15 cellular contexts compared by ENCODE assay signal in genomic region chr11:17314232-17314547, GRCh38. TPM values are rescaled to one million over a fixed set of nuclear protein-coding genes. Genes with fewer than 3 reads are reported as not detected.
A peak's percentile ranks its signal among the peaks of the same experiment; 100 is the strongest.
DNase-seq lines count a peak whose midpoint lies in the region; ATAC-seq and TF ChIP-seq lines count a peak whose summit lies in the region.
"Had no signal": no experiment of that assay in that cellular context is flagged by ENCODE, and none has a peak within 500 bp of the region (broad histone marks: within the 10 kb centered on the region; RNA-seq: fewer than 3 reads in every experiment).

No MANE protein-coding gene starts in this region.

- H3K36me3 ChIP-seq in cardiac muscle cell (peaks cover 30% of the 10 kb centered on the region), hepatocyte (replicated peaks; ENCODE audit: insufficient read depth, low read depth) (no peaks in the 10 kb centered on the region)

- H3K4me2 ChIP-seq in hepatocyte, result no peak overlapping the region
- H3K4me2 ChIP-seq: BLaER1 had no signal

- H4K20me1 ChIP-seq in hepatocyte (ENCODE audit: insufficient read depth, poor library complexity, severe bottlenecking), result no peaks in the 10 kb centered on the region
- H4K20me1 ChIP-seq: BLaER1 had no signal

- no peaks in the 10 kb centered on the region for H3K9me2 ChIP-seq in hepatocyte (replicated peaks; ENCODE audit: insufficient read depth)

- H3K9me3 ChIP-seq in cardiac muscle cell (ENCODE audit: low read depth), result no peaks in the 10 kb centered on the region
- no peaks in the 10 kb centered on the region for H3K9me3 ChIP-seq in hepatocyte (ENCODE audit: low read depth)
- H3K9me3 ChIP-seq: BLaER1, sigmoid colon had no signal

- peak overlapping the region; percentile 14 for H3K27ac ChIP-seq in cardiac muscle cell
- peak overlapping the region; percentile 62 for H3K27ac ChIP-seq in hepatocyte
- H3K27ac ChIP-seq: BLaER1, sigmoid colon had no signal

- peaks cover 7% of the 10 kb centered on the region for H3K4me1 ChIP-seq in cardiac muscle cell (ENCODE audit: low read depth)
- H3K4me1 ChIP-seq in hepatocyte (ENCODE audit: insufficient read depth), result no peaks in the 10 kb centered on the region
- H3K4me1 ChIP-seq: BLaER1, sigmoid colon had no signal

- ATAC-seq in Right ventricle myocardium superior (ENCODE audit: poor library complexity) (no peak), HG03280 (IDR thresholded peaks at IDR 0.05; ENCODE audit: unreplicated experiment) (no peak), HG03460 (IDR thresholded peaks at IDR 0.05; ENCODE audit: unreplicated experiment) (no peak)
- ATAC-seq: K562 had no signal

- no peaks in the 10 kb centered on the region for H3K79me2 ChIP-seq in hepatocyte

- TF ChIP-seq CTCF in cardiac muscle cell (IDR thresholded peaks at IDR 0.05; ENCODE audit: low read depth, low read length) (no peak), WI38 (IDR thresholded peaks at IDR 0.05; ENCODE audit: low read depth, low read length) (no peak), hepatocyte (IDR thresholded peaks at IDR 0.05; ENCODE audit: poor library complexity) (no peak)

- peak; percentile 13 to 78 for DNase-seq in cardiac muscle cell (ENCODE audit: low read depth in 1 of 2, low spot score in 1 of 2)
- no peak for DNase-seq in Right ventricle myocardium superior
- DNase-seq in hepatocyte (ENCODE audit: low spot score), result peak; percentile 27
- no peak for DNase-seq in NCI-H1436 treated with DMSO at 0.1 percent for 48 hours (lab: John Stamatoyannopoulos, UW)
- DNase-seq in anterior cingulate cortex (lab: John Stamatoyannopoulos, UW), result no peak
- DNase-seq: activated CD4-positive, alpha-beta memory T cell treated with anti-CD3 and anti-CD28 coated beads for 36 hours; activated naive CD8-positive, alpha-beta T cell treated with anti-CD3 and anti-CD28 coated beads for 36 hours; erythroblast; NCI-H526 treated with DMSO at 0.1 percent for 48 hours; sigmoid colon had no signal

- intact Hi-C loops in Right ventricle myocardium superior (cut with DNase I), result no loop called here

- 40% methylated on average over 1 of the region's 1 CpG for WGBS in hepatocyte (ENCODE audit: low lambda C conversion rate, missing lambda C conversion rate)

- H3K27me3 ChIP-seq in cardiac muscle cell (no peaks in the 10 kb centered on the region), hepatocyte (no peaks in the 10 kb centered on the region)
- H3K27me3 ChIP-seq: BLaER1, sigmoid colon had no signal

- no peak overlapping the region for H2AFZ ChIP-seq in hepatocyte

- H3K4me3 ChIP-seq in cardiac muscle cell (no peak overlapping the region), WI38 (ENCODE audit: low read depth, low read length) (peak overlapping the region; percentile 1; the same call in 1 of the 2 replicates), hepatocyte (no peak overlapping the region)
- H3K4me3 ChIP-seq: BLaER1, K562, sigmoid colon had no signal

RNA-seq across cellular contexts. Expression of gene NCR3LG1, which starts 37.4 kb away (rescaled TPM):
- total RNA-seq in cardiac muscle cell (5.2 and 7.6 TPM in 2 replicates), Right ventricle myocardium superior (0.56 TPM), hepatocyte (13.8 and 15.2 TPM in 2 replicates)
- polyA plus RNA-seq in cardiac muscle cell (2.0 and 2.7 TPM in 2 replicates), hepatocyte (3.1 and 3.7 TPM in 2 replicates)

RNA-seq across cellular contexts. Expression of gene NUCB2, which starts 37.7 kb away (rescaled TPM):
- total RNA-seq in cardiac muscle cell, result 26.6 and 52.4 TPM in 2 replicates
- 120 and 129 TPM in 2 replicates for polyA plus RNA-seq in cardiac muscle cell
- total RNA-seq in Right ventricle myocardium superior, result 99.7 TPM
- total RNA-seq in hepatocyte, result 73.2 and 93.4 TPM in 2 replicates
- polyA plus RNA-seq in hepatocyte, result 196 and 202 TPM in 2 replicates

Comparison
In these comparisons a context has a peak if more than half of its experiments do, and no peak if none do; other contexts are left out.
1. DNase-seq: peak in cardiac muscle cell (2 of 2) and hepatocyte (single experiment); none in Right ventricle myocardium superior (single experiment), NCI-H1436 treated with DMSO at 0.1 percent for 48 hours (single experiment) and anterior cingulate cortex (0 of 58).